Comparison of ENCODE assay signal across 9 cellular contexts in the genomic region with DNA sequence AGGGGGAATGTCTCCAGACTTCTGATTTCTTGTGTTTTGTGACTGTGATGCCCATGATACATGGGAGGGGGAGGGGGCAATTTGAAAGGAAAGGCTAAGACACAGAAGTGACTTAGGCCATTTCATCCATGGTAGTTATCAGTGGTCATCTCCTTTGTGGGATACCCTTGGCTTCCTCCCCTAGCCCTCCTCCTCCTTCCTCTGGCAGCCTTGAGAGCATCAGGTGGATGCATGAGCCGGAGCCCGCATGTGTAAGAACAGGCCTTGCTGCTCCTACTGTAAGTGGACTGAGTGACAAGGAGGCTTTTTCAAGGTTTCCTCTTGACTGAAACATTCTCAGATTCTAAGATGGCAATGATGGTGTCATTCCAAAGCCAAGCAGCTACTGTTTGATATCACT. TPM values are rescaled to one million over a fixed set of nuclear protein-coding genes. Genes with fewer than 3 reads are reported as not detected.
DNase-seq lines count a peak whose midpoint lies in the region; TF ChIP-seq lines count a peak whose summit lies in the region.
"Had no signal": no experiment of that assay in that cellular context is flagged by ENCODE, and none has a peak within 500 bp of the region (broad histone marks: within the 10 kb centered on the region; RNA-seq: fewer than 3 reads in every experiment).

No MANE protein-coding gene starts in this region.

- H3K36me3 Mint-ChIP-seq in Caco-2 (ENCODE audit: insufficient read depth, unreplicated experiment) (no peaks in the 10 kb centered on the region), nephron progenitor cell (ENCODE audit: low read depth) (no peaks in the 10 kb centered on the region)

- H3K27ac Mint-ChIP-seq in Caco-2 (ENCODE audit: unreplicated experiment) (no peak overlapping the region), nephron progenitor cell (no peak overlapping the region)

- H3K4me3 Mint-ChIP-seq in Caco-2 (ENCODE audit: unreplicated experiment) (peak overlapping the region; percentile 80), nephron progenitor cell (peak overlapping the region; percentile 88)

- no peaks in the 10 kb centered on the region for H3K9me3 ChIP-seq in Caco-2
- no peaks in the 10 kb centered on the region for H3K9me3 ChIP-seq in breast epithelium
- H3K9me3 ChIP-seq in sigmoid colon = no peaks in the 10 kb centered on the region
- peaks cover 4% of the 10 kb centered on the region for H3K9me3 ChIP-seq in trophoblast cell (ENCODE audit: insufficient read depth, low read depth, low read length)
- H3K9me3 ChIP-seq: thyroid gland had no signal

- H3K14ac ChIP-seq in trophoblast cell (ENCODE audit: low read length) = no peak overlapping the region

- no peaks in the 10 kb centered on the region for H3K4me1 Mint-ChIP-seq in Caco-2 (ENCODE audit: low read depth, unreplicated experiment)
- H3K4me1 Mint-ChIP-seq in nephron progenitor cell = peaks cover 6% of the 10 kb centered on the region

- H3K27me3 ChIP-seq in Caco-2 (replicated peaks; ENCODE audit: control insufficient read depth, insufficient read depth, low read length) = no peaks in the 10 kb centered on the region
- H3K27me3 ChIP-seq in KMS-11 (ENCODE audit: insufficient read depth, low read depth) = no peaks in the 10 kb centered on the region
- no peaks in the 10 kb centered on the region for H3K27me3 ChIP-seq in breast epithelium
- no peaks in the 10 kb centered on the region for H3K27me3 ChIP-seq in sigmoid colon
- H3K27me3 ChIP-seq in trophoblast cell (ENCODE audit: insufficient read depth, low read length) = peaks cover 2% of the 10 kb centered on the region
- H3K27me3 ChIP-seq: thyroid gland had no signal

- H3K27ac ChIP-seq in KMS-11 = no peak overlapping the region
- no peak overlapping the region for H3K27ac ChIP-seq in breast epithelium
- no peak overlapping the region for H3K27ac ChIP-seq in sigmoid colon
- no peak overlapping the region for H3K27ac ChIP-seq in trophoblast cell (ENCODE audit: low read depth, low read length)

- TF ChIP-seq POLR2A in breast epithelium (IDR thresholded peaks at IDR 0.05) = no peak
- no peak for TF ChIP-seq POLR2A in sigmoid colon (IDR thresholded peaks at IDR 0.05)

- H3K79me1 ChIP-seq in trophoblast cell (ENCODE audit: low read length) = peaks cover 4% of the 10 kb centered on the region

- TF ChIP-seq CTCF in Caco-2 (IDR thresholded peaks at IDR 0.05; ENCODE audit: insufficient read depth in 1 of 2, low read depth in 1 of 2, low read length in 1 of 2, severe bottlenecking in 1 of 2, unreplicated experiment in 1 of 2) = no peak
- TF ChIP-seq CTCF in KMS-11 (conservative IDR thresholded peaks at IDR 0.05; ENCODE audit: low read depth, low read length) = no peak
- TF ChIP-seq CTCF in breast epithelium (IDR thresholded peaks at IDR 0.05) = no peak
- TF ChIP-seq CTCF in nephron progenitor cell (IDR thresholded peaks at IDR 0.05) = no peak
- no peak for TF ChIP-seq CTCF in sigmoid colon (IDR thresholded peaks at IDR 0.05)

- no peak for TF ChIP-seq EP300 in sigmoid colon (IDR thresholded peaks at IDR 0.05)

- no peak overlapping the region for H2BK120ac ChIP-seq in trophoblast cell (ENCODE audit: insufficient read depth, low read length, poor library complexity)

- no peak overlapping the region for H4K8ac ChIP-seq in trophoblast cell (ENCODE audit: low read depth, low read length)

- intact Hi-C loops in Caco-2 (cut with micrococcal nuclease; ENCODE audit: unreplicated experiment) = no loop called here
- intact Hi-C loops in breast epithelium (cut with DNase I; ENCODE audit: low total_unique reads) = loop anchor here (5.0 kb wide), 1 partner anchor 1419 kb away; no protein-coding TSS in a partner anchor
- intact Hi-C loops in sigmoid colon (cut with DNase I) = no loop called here

- no peak overlapping the region for H2BK12ac ChIP-seq in trophoblast cell (ENCODE audit: low read length)

- CTCF ChIA-PET in Caco-2 (lab: Charles Lee) = no interaction called here

- no peak for DNase-seq in Caco-2
- DNase-seq in breast epithelium (ENCODE audit: low spot score in 2 of 2) = no peak
- DNase-seq in nephron progenitor cell = no peak
- DNase-seq in sigmoid colon = no peak
- DNase-seq in NCI-H128 (lab: John Stamatoyannopoulos, UW; ENCODE audit: unreplicated experiment) = no peak
- no peak for DNase-seq in NCI-H226
- no peak for DNase-seq in trophoblast cell
- DNase-seq: thyroid gland had no signal

- H3K4me3 ChIP-seq in Caco-2 (ENCODE audit: low read depth, low read length) = no peak overlapping the region
- H3K4me3 ChIP-seq in KMS-11 (IDR thresholded peaks at IDR 0.05; ENCODE audit: insufficient read depth, low read depth, low read length) = peak overlapping the region; percentile 36
- peak overlapping the region; percentile 51 to 72 (median 66) for H3K4me3 ChIP-seq in breast epithelium
- H3K4me3 ChIP-seq in sigmoid colon = peak overlapping the region in 1 of 4 donors; percentile 70
- H3K4me3 ChIP-seq in trophoblast cell (ENCODE audit: low read depth, low read length) = no peak overlapping the region

- H3K9ac ChIP-seq in KMS-11 (0 out of 2 replicates have a peak overlapping the region, but pooled peaks have one; percentile 57), trophoblast cell (ENCODE audit: low read length) (no peak overlapping the region)

- H3K18ac ChIP-seq in trophoblast cell (ENCODE audit: low read length) = no peak overlapping the region

- 79 to 90% methylated on average over 2 of the region's 2 CpGs for WGBS in sigmoid colon, 2 donors
- no CpG with 5 or more reads among the region's 2 CpGs for WGBS in trophoblast cell (ENCODE audit: extremely low coverage, insufficient coverage, insufficient read length)

- H3K4ac ChIP-seq in trophoblast cell (ENCODE audit: low read depth, low read length) = no peak overlapping the region

- no peaks in the 10 kb centered on the region for H4K20me1 ChIP-seq in KMS-11 (ENCODE audit: insufficient read depth)

- BruUV-seq in Caco-2 (replicated peaks; lab: Mats Ljungman, UMichigan) = no TSS peak

- peak overlapping the region; percentile 92; the same call in 1 of the 2 replicates for H2AFZ ChIP-seq in KMS-11 (ENCODE audit: low read depth)
- H2AFZ ChIP-seq in trophoblast cell (ENCODE audit: insufficient read depth, low read length, poor library complexity) = no peak overlapping the region

- H3K4me1 ChIP-seq in Caco-2 (peaks cover 4% of the 10 kb centered on the region; the same call in 1 of the 2 replicates), KMS-11 (ENCODE audit: low read depth, poor library complexity, severe bottlenecking) (peaks cover 6% of the 10 kb centered on the region), breast epithelium (peaks cover 0 to 5% of the 10 kb centered on the region in 2 donors), sigmoid colon (peaks cover 0 to 16% (median 6%) of the 10 kb centered on the region in 4 donors), trophoblast cell (ENCODE audit: control insufficient read depth in 1 of 2, insufficient read depth in 2 of 2, low read length in 2 of 2) (peaks cover 0 to 6% of the 10 kb centered on the region in 2 experiments)

- H2AK5ac ChIP-seq in trophoblast cell (ENCODE audit: low read length) = no peak overlapping the region

- H3K27me3 Mint-ChIP-seq in Caco-2 (ENCODE audit: insufficient read depth, unreplicated experiment) (peaks cover 10% of the 10 kb centered on the region), nephron progenitor cell (ENCODE audit: low read depth, poor library complexity) (peaks cover 59% of the 10 kb centered on the region)

- H3K9me3 Mint-ChIP-seq in Caco-2 (ENCODE audit: unreplicated experiment) (no peaks in the 10 kb centered on the region), nephron progenitor cell (no peaks in the 10 kb centered on the region)

- no peaks in the 10 kb centered on the region for H3K36me3 ChIP-seq in Caco-2 (ENCODE audit: control insufficient read depth, insufficient read depth, low read length)
- no peaks in the 10 kb centered on the region for H3K36me3 ChIP-seq in KMS-11 (ENCODE audit: insufficient read depth)
- no peaks in the 10 kb centered on the region for H3K36me3 ChIP-seq in breast epithelium
- no peaks in the 10 kb centered on the region for H3K36me3 ChIP-seq in sigmoid colon
- no peaks in the 10 kb centered on the region for H3K36me3 ChIP-seq in trophoblast cell (ENCODE audit: control insufficient read depth in 1 of 2, insufficient read depth in 2 of 2, low read length in 2 of 2)
- H3K36me3 ChIP-seq: thyroid gland had no signal

- H3K23ac ChIP-seq in trophoblast cell (ENCODE audit: low read length) = no peak overlapping the region

- POLR2A ChIA-PET in Caco-2 (lab: Charles Lee) = no interaction called here

- no peak overlapping the region for H4K12ac ChIP-seq in trophoblast cell (ENCODE audit: low read depth, low read length)

- H2BK5ac ChIP-seq in trophoblast cell (ENCODE audit: low read depth, low read length, poor library complexity) = no peak overlapping the region

- no peak overlapping the region for H4K91ac ChIP-seq in trophoblast cell (ENCODE audit: low read depth, low read length)

- H3K79me2 ChIP-seq in KMS-11 (ENCODE audit: insufficient read depth, low read depth) (no peaks in the 10 kb centered on the region), trophoblast cell (ENCODE audit: control insufficient read depth, insufficient read depth, low read length, poor library complexity) (peaks cover 1% of the 10 kb centered on the region)

- H3K4me2 ChIP-seq in KMS-11 (peak overlapping the region; percentile 96; the same call in 1 of the 2 replicates), trophoblast cell (ENCODE audit: low read length) (no peak overlapping the region)

RNA-seq across cellular contexts. Expression of gene CD83, which starts 0.9 kb away (rescaled TPM):
- total RNA-seq in Caco-2 (2022) (0.77 and 1.0 TPM in 2 replicates), breast epithelium (10 to 100 TPM in 1 of 3 donors, 1 to 10 TPM in 2; 2.9 to 18.4 (median 4.0) TPM), sigmoid colon (1 to 10 TPM; 1.1 to 3.0 (median 1.4) TPM)
- 10 to 100 TPM in 1 of 3 donors, 1 to 10 TPM in 1, under 1 TPM in 1; 0.60 to 16.0 (median 3.5) TPM for polyA plus RNA-seq in sigmoid colon
- polyA plus RNA-seq in trophoblast cell (2013) = 1.3 and 1.4 TPM in 2 replicates

Comparison
In these comparisons a context has a peak if more than half of its experiments do, and no peak if none do; other contexts are left out.
1. H3K4me3 ChIP-seq: peak in KMS-11 (single experiment) and breast epithelium (3 of 3); none in Caco-2 (single experiment) and trophoblast cell (single experiment).